ENCODE assay signal across 28 cellular contexts in genomic region chr15:69585937-69586336, GRCh38.
A peak's percentile ranks its signal among the peaks of the same experiment; 100 is the strongest.
DNase-seq lines count a peak whose midpoint lies in the region; ATAC-seq, FAIRE-seq and TF ChIP-seq lines count a peak whose summit lies in the region.
"Had no signal": no experiment of that assay in that cellular context is flagged by ENCODE, and none has a peak within 500 bp of the region (broad histone marks: within the 10 kb centered on the region; RNA-seq: fewer than 3 reads in every experiment).

No MANE protein-coding gene starts in this region.

- intact Hi-C loops in left lung (cut with DNase I) = no loop called here

- H3K27me3 Mint-ChIP-seq in type B pancreatic cell = peaks cover 17% of the 10 kb centered on the region

- no peak for TF ChIP-seq RAD21 in Ishikawa (IDR thresholded peaks at IDR 0.05; ENCODE audit: low read depth)

- H3K36me3 Mint-ChIP-seq in type B pancreatic cell = no peaks in the 10 kb centered on the region
- H3K36me3 Mint-ChIP-seq: CD8-positive, alpha-beta memory T cell had no signal

- no peaks in the 10 kb centered on the region for H3K36me3 ChIP-seq in left lung
- H3K36me3 ChIP-seq: SJSA1 had no signal

- H3K4me3 ChIP-seq in left lung = no peak overlapping the region
- H3K4me3 ChIP-seq: SJSA1 had no signal

- H3K27me3 ChIP-seq in left lung = no peaks in the 10 kb centered on the region
- H3K27me3 ChIP-seq: SJSA1 had no signal

- TF ChIP-seq EP300 in Ishikawa (IDR thresholded peaks at IDR 0.05; ENCODE audit: borderline replicate concordance) = no peak

- H3K4me1 Mint-ChIP-seq in type B pancreatic cell (ENCODE audit: unreplicated experiment) = peaks cover 13% of the 10 kb centered on the region

- no peaks in the 10 kb centered on the region for H3K9me3 Mint-ChIP-seq in type B pancreatic cell
- H3K9me3 Mint-ChIP-seq: CD8-positive, alpha-beta memory T cell had no signal

- DNase-seq in amniotic epithelial cell (ENCODE audit: low read depth) (peak; percentile 29), left lung (no peak), urothelium cell line (ENCODE audit: low spot score) (peak; percentile 45), NCI-H524 treated with DMSO at 0.1 percent for 48 hours (lab: John Stamatoyannopoulos, UW) (no peak), middle frontal gyrus (ENCODE audit: extremely low spot score, low spot score) (no peak), NCI-H1092 (lab: John Stamatoyannopoulos, UW) (no peak), type B pancreatic cell (ENCODE audit: extremely low spot score, unreplicated experiment) (no peak)
- DNase-seq: DMS 273 treated with DMSO at 0.1 percent for 48 hours, DMS79, EL, GF-D8, NCI-H1048, NCI-H1436, NCI-H187, NCI-H2081 treated with DMSO at 0.1 percent for 48 hours, NCI-H2171, NCI-H524, NCI-H774, PC-3, Right ventricle myocardium superior had no signal

- H3K4me1 ChIP-seq in left lung = peaks cover 0 to 19% of the 10 kb centered on the region in 2 donors
- H3K4me1 ChIP-seq: SJSA1 had no signal

- H3K27ac ChIP-seq in left lung = no peak overlapping the region
- H3K27ac ChIP-seq: KMS-11, SJSA1 had no signal

- no peak for FAIRE-seq in urothelium cell line (lab: Jason Lieb, UNC)
- FAIRE-seq: GM12891, H1 had no signal

- no peak overlapping the region for H3K27ac Mint-ChIP-seq in type B pancreatic cell

- no peaks in the 10 kb centered on the region for H3K9me3 ChIP-seq in left lung
- H3K9me3 ChIP-seq: SJSA1 had no signal

- H3K4me3 Mint-ChIP-seq in type B pancreatic cell = no peak overlapping the region
- H3K4me3 Mint-ChIP-seq: CD14-positive monocyte; CD8-positive, alpha-beta memory T cell had no signal

- TF ChIP-seq CTCF in left lung (IDR thresholded peaks at IDR 0.05) = no peak
- no peak for TF ChIP-seq CTCF in type B pancreatic cell (conservative IDR thresholded peaks at IDR 0.05)

- ATAC-seq in left lung = peak; percentile 55
- ATAC-seq: HCT116, PC-3 had no signal

TF ChIP-seq in Ishikawa, 13 proteins besides CTCF, POLR2A, EP300 and RAD21:
- TF ChIP-seq ZBTB7A (IDR thresholded peaks at IDR 0.05; ENCODE audit: low read depth) (no peak), TEAD4 (IDR thresholded peaks at IDR 0.05) (peak; percentile 62)

Comparison
In these comparisons a context has a peak if more than half of its experiments do, and no peak if none do; other contexts are left out.
1. DNase-seq: peak in amniotic epithelial cell (single experiment) and urothelium cell line (single experiment); none in left lung (0 of 2), NCI-H524 treated with DMSO at 0.1 percent for 48 hours (single experiment), middle frontal gyrus (single experiment), NCI-H1092 (single experiment) and type B pancreatic cell (single experiment).